In the genomic region with DNA sequence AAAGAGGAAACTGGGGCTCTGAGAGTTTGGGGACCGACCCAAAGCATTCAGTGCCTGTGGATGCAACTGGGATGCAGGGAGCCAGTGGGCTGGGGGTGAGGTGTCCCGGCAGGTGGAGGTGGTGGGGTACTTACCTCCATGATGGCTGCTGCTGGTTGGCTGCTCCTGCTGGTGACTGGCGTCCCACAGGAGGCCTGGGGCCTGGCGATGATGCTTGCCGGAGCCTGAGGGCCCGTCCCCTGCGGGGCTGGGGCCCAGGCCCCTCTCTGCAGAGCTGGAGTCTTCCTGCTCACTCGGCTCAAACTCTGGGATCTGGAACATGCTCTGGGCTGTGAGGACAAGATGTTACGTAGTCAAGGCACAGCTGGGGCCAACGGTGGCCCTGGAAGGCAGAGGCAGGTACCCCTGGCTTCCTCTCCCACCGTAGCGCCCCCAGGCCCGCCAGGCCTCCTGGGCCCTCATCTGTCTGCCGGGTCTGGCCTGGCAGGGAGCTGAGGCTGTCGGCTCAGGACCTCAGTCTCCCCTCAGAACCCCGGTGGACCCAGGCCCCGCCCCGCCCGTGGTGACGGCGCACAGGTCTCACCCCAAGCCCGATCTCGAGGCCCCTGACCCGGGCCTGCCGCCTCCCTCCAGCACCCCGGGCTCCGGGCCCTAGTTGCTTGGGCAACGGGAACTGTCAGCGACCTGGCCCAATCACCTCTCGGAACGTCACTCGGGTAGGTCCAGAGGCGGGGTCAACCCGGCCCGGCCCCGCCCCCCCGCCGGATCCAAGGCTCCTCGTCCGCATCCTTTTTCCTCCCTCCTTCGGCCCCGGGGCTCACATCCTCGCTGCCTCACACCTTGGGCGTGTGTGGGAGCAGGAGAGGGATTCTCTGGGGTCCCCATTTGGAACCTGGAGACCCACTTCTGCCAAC, we compare ENCODE assay signal across 8 cellular contexts. TPM values are rescaled to one million over a fixed set of nuclear protein-coding genes. Genes with fewer than 3 reads are reported as not detected.
DNase-seq lines count a peak whose midpoint lies in the region; ATAC-seq and FAIRE-seq lines count a peak whose summit lies in the region.

A gene (minus strand): TSS at position 618 of the 914 bp plus-strand sequence. CDS start 297 bp downstream, at position 321.

- peak within 1 kb of the TSS; percentile 82 for H3K9ac ChIP-seq in Karpas-422 (ENCODE audit: low read length)

- H3K9me3 ChIP-seq in Karpas-422 (ENCODE audit: low read length) (no peaks in the 10 kb centered on the region), muscle layer of duodenum (ENCODE audit: control insufficient read depth in 1 of 2, low read length in 2 of 2) (no peaks in the 10 kb centered on the region)

- H3K4me3 Mint-ChIP-seq in activated T-cell treated with anti-CD3 and anti-CD28 coated beads, Interleukin-2, amount 50 U/mL, for 72 hours: peak within 1 kb of the TSS; percentile 93 to 94

- peak within 1 kb of the TSS; percentile 82 for H3K27ac Mint-ChIP-seq in activated T-cell treated with anti-CD3 and anti-CD28 coated beads, Interleukin-2, amount 50 U/mL, for 72 hours

- H3K27me3 ChIP-seq in Karpas-422 (ENCODE audit: low read length) (no peaks in the 10 kb centered on the region), muscle layer of duodenum (ENCODE audit: low read depth, low read length) (no peaks in the 10 kb centered on the region)

- H3K36me3 ChIP-seq in Karpas-422 (ENCODE audit: insufficient read depth, low read length): 0 out of 2 replicates have a peak, but pooled peaks cover 5% of the 10 kb centered on the region
- peaks cover 0 to 7% of the 10 kb centered on the region in 2 donors for H3K36me3 ChIP-seq in muscle layer of duodenum (ENCODE audit: control insufficient read depth in 1 of 2, insufficient read depth in 2 of 2, low read length in 2 of 2)

- H3K4me3 ChIP-seq in Karpas-422 (ENCODE audit: low read length) (peak within 1 kb of the TSS; percentile 92), muscle layer of duodenum (ENCODE audit: low read depth in 1 of 2, low read length in 2 of 2) (peak within 1 kb of the TSS; percentile 90 to 95)

- H3K9me3 Mint-ChIP-seq in activated T-cell treated with anti-CD3 and anti-CD28 coated beads, Interleukin-2, amount 50 U/mL, for 72 hours: no peaks in the 10 kb centered on the region

- FAIRE-seq in RCC 7860 (lab: Jason Lieb, UNC): peak; percentile 16

- DNase-seq in DMS79 treated with DMSO at 0.1 percent for 48 hours (lab: John Stamatoyannopoulos, UW): peak; percentile 94
- peak; percentile 98 for DNase-seq in Karpas-422
- DNase-seq in RCC 7860 (ENCODE audit: low spot score): peak; percentile 77
- peak; percentile 91 to 94 for DNase-seq in activated T-cell treated with anti-CD3 and anti-CD28 coated beads, Interleukin-2, amount 50 U/mL, for 72 hours
- peak; percentile 88 for DNase-seq in stimulated activated CD8-positive, alpha-beta memory T cell treated with anti-CD3 and anti-CD28 coated beads, Interleukin-7, amount 100 ng/mL, for 24 hours (ENCODE audit: low read depth)

- peak within 1 kb of the TSS; percentile 84 for H3K27ac ChIP-seq in Karpas-422 (ENCODE audit: low read length)
- peak within 1 kb of the TSS; percentile 91 for H3K27ac ChIP-seq in muscle layer of duodenum (ENCODE audit: low read length)

- H4K20me1 ChIP-seq in Karpas-422 (ENCODE audit: insufficient read depth, low read depth, low read length): no peaks in the 10 kb centered on the region

- H3K79me2 ChIP-seq in Karpas-422 (ENCODE audit: low read length): peaks cover 14% of the 10 kb centered on the region

- peaks cover 26% of the 10 kb centered on the region for H3K4me1 Mint-ChIP-seq in activated T-cell treated with anti-CD3 and anti-CD28 coated beads, Interleukin-2, amount 50 U/mL, for 72 hours (ENCODE audit: low read depth)

- no peaks in the 10 kb centered on the region for H3K9me2 ChIP-seq in Karpas-422 (replicated peaks; ENCODE audit: insufficient read depth, low read length)

- no peaks in the 10 kb centered on the region for H3K27me3 Mint-ChIP-seq in activated T-cell treated with anti-CD3 and anti-CD28 coated beads, Interleukin-2, amount 50 U/mL, for 72 hours (ENCODE audit: low read depth)

- H3K4me2 ChIP-seq in Karpas-422 (ENCODE audit: low read depth, low read length, poor library complexity, severe bottlenecking): peak within 1 kb of the TSS; percentile 97

- peaks cover 2 to 5% of the 10 kb centered on the region in 2 donors for H3K36me3 Mint-ChIP-seq in activated T-cell treated with anti-CD3 and anti-CD28 coated beads, Interleukin-2, amount 50 U/mL, for 72 hours (ENCODE audit: insufficient read depth in 2 of 2)

- peak within 1 kb of the TSS; percentile 76 for H2AFZ ChIP-seq in Karpas-422 (ENCODE audit: low read length)

- ATAC-seq in GM21825 (IDR thresholded peaks at IDR 0.05; ENCODE audit: unreplicated experiment): peak; percentile 63
- ATAC-seq in activated T-cell treated with anti-CD3 and anti-CD28 coated beads, Interleukin-2, amount 50 U/mL, for 72 hours (replicated peaks in 1 of 2): peak; percentile 91 to 92
- peak; percentile 91 for ATAC-seq in esophagus mucosa

- H3K4me1 ChIP-seq in Karpas-422 (ENCODE audit: low read length) (peaks cover 22% of the 10 kb centered on the region), muscle layer of duodenum (ENCODE audit: control insufficient read depth in 1 of 2, insufficient read depth in 2 of 2, low read length in 2 of 2) (peaks cover 4 to 26% of the 10 kb centered on the region in 2 donors)

RNA-seq across cellular contexts. Expression of the gene that starts here (rescaled TPM):
- 45.3 and 94.6 TPM in 2 replicates for total RNA-seq in Karpas-422 (2014; rRNA removed; shearing (Covaris generic); ENCODE audit: low replicate concordance)
- total RNA-seq in activated T-cell treated with anti-CD3 and anti-CD28 coated beads, Interleukin-2, amount 50 U/mL, for 72 hours: 10 to 100 TPM; 35.2 to 35.7 TPM
- 45.4 TPM for total RNA-seq in esophagus mucosa

Comparison
In these comparisons a context has a peak if more than half of its experiments do, and no peak if none do; other contexts are left out.
1. Peak in every context shown above with its lines: DNase-seq, ATAC-seq, H3K4me3 ChIP-seq and H3K27ac ChIP-seq.